ENCODE assay signal across 29 cellular contexts in the genomic region with DNA sequence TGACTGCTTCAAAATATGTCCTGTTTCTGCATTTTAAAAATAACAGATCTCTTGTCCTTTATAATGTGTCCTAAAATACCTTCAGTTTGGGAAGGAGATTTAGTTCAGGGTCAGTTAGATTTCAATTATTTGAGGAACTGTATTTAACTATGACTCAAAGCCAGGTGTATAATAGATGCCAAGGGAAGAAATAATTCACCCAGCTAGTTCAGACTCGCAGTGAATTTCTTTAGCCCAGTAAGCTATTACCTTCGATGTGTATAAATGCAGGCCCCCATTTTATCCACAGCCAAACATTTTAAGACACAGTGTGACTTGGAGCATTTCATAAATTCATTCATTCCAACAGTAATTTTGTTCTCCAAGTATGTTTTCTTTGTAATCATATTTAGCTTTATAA.
"Had no signal": no experiment of that assay in that cellular context is flagged by ENCODE, and none has a peak within 500 bp of the region (broad histone marks: within the 10 kb centered on the region; RNA-seq: fewer than 3 reads in every experiment).

No MANE protein-coding gene starts in this region.

- H3K4me1 ChIP-seq: SJCRH30 had no signal

- ATAC-seq: activated CD8-positive, alpha-beta memory T cell treated with anti-CD3 and anti-CD28 coated beads, Interleukin-2, amount 10 ng/mL, durations not matched to agents 7 days and 5 days; activated naive CD8-positive, alpha-beta T cell treated with anti-CD3 and anti-CD28 coated beads, Interleukin-2, amount 50 U/mL, for 24 hours had no signal

- H3K27ac ChIP-seq: PC-9, SJCRH30, SK-N-MC, WERI-Rb-1 had no signal

- FAIRE-seq: RCC 7860 had no signal

- H3K4me3 ChIP-seq: PC-9, SJCRH30, SK-N-MC had no signal

- H3K36me3 ChIP-seq: SJCRH30, WERI-Rb-1 had no signal

- H3K27me3 ChIP-seq: SJCRH30 had no signal

- DNase-seq: activated CD4-positive, alpha-beta memory T cell treated with anti-CD3 and anti-CD28 coated beads, Interleukin-2, amount 10 ng/mL, durations not matched to agents 7 days and 5 days; activated CD4-positive, alpha-beta T cell treated with anti-CD3 and anti-CD28 coated beads for 1 hour; activated CD4-positive, alpha-beta T cell treated with anti-CD3 and anti-CD28 coated beads for 48 hours; activated CD4-positive, CD25-positive, alpha-beta regulatory T cell; activated CD8-positive, alpha-beta memory T cell treated with anti-CD3 and anti-CD28 coated beads for 24 hours; activated CD8-positive, alpha-beta memory T cell treated with anti-CD3 and anti-CD28 coated beads, Interleukin-2, amount 10 ng/mL, durations not matched to agents 7 days and 5 days; activated CD8-positive, alpha-beta memory T cell treated with anti-CD3 and anti-CD28 coated beads, Interleukin-2, amount 50 U/mL, for 48 hours; activated effector memory CD4-positive, alpha-beta T cell treated with Interleukin-2 at 50 U/mL for 16 hours; activated naive CD4-positive, alpha-beta T cell treated with anti-CD3 and anti-CD28 coated beads, Interleukin-2, amount 10 ng/mL, durations not matched to agents 7 days and 5 days; activated naive CD8-positive, alpha-beta T cell treated with anti-CD3 and anti-CD28 coated beads, Interleukin-2, amount 50 U/mL, for 24 hours; activated T-cell treated with anti-CD3 and anti-CD28 coated beads, Interleukin-2, amount 50 U/mL, for 48 hours; anterior cingulate cortex; Kasumi-1; KG1; MM.1S; MV-4-11; NCI-H1092; NCI-H1436 treated with DMSO at 0.1 percent for 48 hours; NCI-H1694 treated with DMSO at 0.1 percent for 48 hours; NCI-H2029; NCI-H345; NCI-H524 treated with DMSO at 0.1 percent for 48 hours; PC-9; SHP77; SJCRH30; T1000; WERI-Rb-1 had no signal

- H3K9me3 ChIP-seq: SJCRH30 had no signal
